In genomic region chr5:80688648-80689420, GRCh38 we compare ENCODE assay signal across 22 cellular contexts. TPM values are rescaled to one million over a fixed set of nuclear protein-coding genes. Genes with fewer than 3 reads are reported as not detected.
DNase-seq lines count a peak whose midpoint lies in the region; ATAC-seq and TF ChIP-seq lines count a peak whose summit lies in the region.
"Had no signal": no experiment of that assay in that cellular context is flagged by ENCODE, and none has a peak within 500 bp of the region (broad histone marks: within the 10 kb centered on the region; RNA-seq: fewer than 3 reads in every experiment).

No MANE protein-coding gene starts in this region.

- H3K9me3 ChIP-seq in naive thymus-derived CD4-positive, alpha-beta T cell (ENCODE audit: control insufficient read depth in 2 of 3, low read length in 3 of 3) = no peaks in the 10 kb centered on the region
- H3K9me3 ChIP-seq: A549, HAP-1, SK-N-SH had no signal

- intact Hi-C loops in activated T-helper 1 cell treated with anti-CD3 and anti-CD28 coated beads, Interleukin-12 subunit alpha, Interleukin-12 subunit beta, Interleukin-2, Interleukin-4 antibody, amounts not matched to agents 30 ng/mL and 10 ng/mL and 1 ng/mL, durations not matched to agents 14 hours and 24 hours and 36 hours (cut with micrococcal nuclease) = loop anchor here (5.0 kb wide), 1 partner anchor 248 kb away; no protein-coding TSS in a partner anchor
- intact Hi-C loops in naive thymus-derived CD4-positive, alpha-beta T cell (cut with micrococcal nuclease) = no loop called here

- H3K4me3 ChIP-seq in naive thymus-derived CD4-positive, alpha-beta T cell (ENCODE audit: low read length) = no peak overlapping the region
- no peak overlapping the region for H3K4me3 ChIP-seq in coronary artery
- H3K4me3 ChIP-seq: A549, BLaER1, HAP-1 had no signal

- H3K4me3 Mint-ChIP-seq in stimulated activated naive CD8-positive, alpha-beta T cell treated with anti-CD3 and anti-CD28 coated beads, Interleukin-15, Interleukin-2, amounts not matched to agents 100 ng/mL and 50 ng/mL, for 24 hours = no peak overlapping the region
- H3K4me3 Mint-ChIP-seq in stimulated activated naive CD8-positive, alpha-beta T cell treated with anti-CD3 and anti-CD28 coated beads, Interleukin-15, amount 100 ng/mL, for 72 hours = no peak overlapping the region
- no peak overlapping the region for H3K4me3 Mint-ChIP-seq in activated T-helper 1 cell treated with anti-CD3 and anti-CD28 coated beads, Interleukin-12 subunit alpha, Interleukin-12 subunit beta, Interleukin-2, Interleukin-4 antibody, amounts not matched to agents 30 ng/mL and 10 ng/mL and 1 ng/mL, durations not matched to agents 14 hours and 24 hours and 36 hours
- peak overlapping the region; percentile 9 to 60 (median 28) for H3K4me3 Mint-ChIP-seq in immature natural killer cell
- no peak overlapping the region for H3K4me3 Mint-ChIP-seq in naive thymus-derived CD4-positive, alpha-beta T cell

- no peaks in the 10 kb centered on the region for H3K27me3 ChIP-seq in naive thymus-derived CD4-positive, alpha-beta T cell (ENCODE audit: control insufficient read depth in 2 of 2, insufficient read depth in 2 of 2, low read length in 2 of 2)
- H3K27me3 ChIP-seq: BLaER1 had no signal

- CTCF ChIA-PET in naive thymus-derived CD4-positive, alpha-beta T cell (lab: Charles Lee) = interaction anchor here (0.9 to 1.1 kb wide), 3 partner anchors 504 to 611 kb away, joined by 3 to 6 read pairs (median 3); no protein-coding TSS in a partner anchor

- ATAC-seq in stimulated activated naive CD8-positive, alpha-beta T cell treated with anti-CD3 and anti-CD28 coated beads, Interleukin-15, amount 100 ng/mL, for 72 hours = no peak
- no peak for ATAC-seq in GM19351 (IDR thresholded peaks at IDR 0.05; ENCODE audit: unreplicated experiment)
- ATAC-seq in naive thymus-derived CD4-positive, alpha-beta T cell = no peak
- ATAC-seq in HG03565 (IDR thresholded peaks at IDR 0.05; ENCODE audit: unreplicated experiment) = no peak
- ATAC-seq: A549 had no signal

- DNase-seq in stimulated activated naive CD8-positive, alpha-beta T cell treated with anti-CD3 and anti-CD28 coated beads, Interleukin-15, amount 100 ng/mL, for 72 hours = no peak
- DNase-seq in activated T-helper 1 cell treated with anti-CD3 and anti-CD28 coated beads, Interleukin-12 subunit alpha, Interleukin-12 subunit beta, Interleukin-2, Interleukin-4 antibody, amounts not matched to agents 30 ng/mL and 10 ng/mL and 1 ng/mL, durations not matched to agents 14 hours and 24 hours and 36 hours (ENCODE audit: low spot score) = no peak
- no peak for DNase-seq in immature natural killer cell
- no peak for DNase-seq in naive thymus-derived CD4-positive, alpha-beta T cell
- DNase-seq in coronary artery (ENCODE audit: low spot score) = no peak
- DNase-seq: DMS79 treated with DMSO at 0.1 percent for 48 hours, KBM-7, MV-4-11, NCI-H1417 treated with DMSO at 0.1 percent for 48 hours, NCI-H187 treated with DMSO at 0.1 percent for 48 hours, NCI-H2227 treated with DMSO at 0.1 percent for 48 hours, NCI-H510A treated with DMSO at 0.1 percent for 48 hours, NCI-H774, RPMI8226, SHP77 treated with DMSO at 0.1 percent for 48 hours, SK-N-SH had no signal

- peaks cover 27% of the 10 kb centered on the region for H3K4me1 Mint-ChIP-seq in stimulated activated naive CD8-positive, alpha-beta T cell treated with anti-CD3 and anti-CD28 coated beads, Interleukin-15, Interleukin-2, amounts not matched to agents 100 ng/mL and 50 ng/mL, for 24 hours (ENCODE audit: low read depth)
- H3K4me1 Mint-ChIP-seq in stimulated activated naive CD8-positive, alpha-beta T cell treated with anti-CD3 and anti-CD28 coated beads, Interleukin-15, amount 100 ng/mL, for 72 hours = peaks cover 39% of the 10 kb centered on the region
- peaks cover 30% of the 10 kb centered on the region for H3K4me1 Mint-ChIP-seq in activated T-helper 1 cell treated with anti-CD3 and anti-CD28 coated beads, Interleukin-12 subunit alpha, Interleukin-12 subunit beta, Interleukin-2, Interleukin-4 antibody, amounts not matched to agents 30 ng/mL and 10 ng/mL and 1 ng/mL, durations not matched to agents 14 hours and 24 hours and 36 hours (ENCODE audit: low read depth)
- H3K4me1 Mint-ChIP-seq in immature natural killer cell = peaks cover 22 to 33% of the 10 kb centered on the region in 2 donors
- peaks cover 7 to 29% (median 10%) of the 10 kb centered on the region in 7 donors for H3K4me1 Mint-ChIP-seq in naive thymus-derived CD4-positive, alpha-beta T cell

- H3K36me3 ChIP-seq in naive thymus-derived CD4-positive, alpha-beta T cell (ENCODE audit: control insufficient read depth in 2 of 3, insufficient read depth in 3 of 3, low read length in 3 of 3) = peaks cover 0 to 3% (median 0%) of the 10 kb centered on the region in 3 experiments
- H3K36me3 ChIP-seq: HAP-1 had no signal

- POLR2A ChIA-PET in naive thymus-derived CD4-positive, alpha-beta T cell (lab: Charles Lee) = no interaction called here

- no peaks in the 10 kb centered on the region for H3K4me1 ChIP-seq in naive thymus-derived CD4-positive, alpha-beta T cell (ENCODE audit: control insufficient read depth in 2 of 2, insufficient read depth in 2 of 2, low read length in 2 of 2)
- H3K4me1 ChIP-seq: A549, BLaER1 had no signal

- H3K9me3 Mint-ChIP-seq in stimulated activated naive CD8-positive, alpha-beta T cell treated with anti-CD3 and anti-CD28 coated beads, Interleukin-15, Interleukin-2, amounts not matched to agents 100 ng/mL and 50 ng/mL, for 24 hours = no peaks in the 10 kb centered on the region
- no peaks in the 10 kb centered on the region for H3K9me3 Mint-ChIP-seq in stimulated activated naive CD8-positive, alpha-beta T cell treated with anti-CD3 and anti-CD28 coated beads, Interleukin-15, amount 100 ng/mL, for 72 hours
- H3K9me3 Mint-ChIP-seq in activated T-helper 1 cell treated with anti-CD3 and anti-CD28 coated beads, Interleukin-12 subunit alpha, Interleukin-12 subunit beta, Interleukin-2, Interleukin-4 antibody, amounts not matched to agents 30 ng/mL and 10 ng/mL and 1 ng/mL, durations not matched to agents 14 hours and 24 hours and 36 hours = no peaks in the 10 kb centered on the region
- no peaks in the 10 kb centered on the region for H3K9me3 Mint-ChIP-seq in immature natural killer cell
- H3K9me3 Mint-ChIP-seq in naive thymus-derived CD4-positive, alpha-beta T cell = no peaks in the 10 kb centered on the region

- peak overlapping the region; percentile 72 for H3K27ac Mint-ChIP-seq in stimulated activated naive CD8-positive, alpha-beta T cell treated with anti-CD3 and anti-CD28 coated beads, Interleukin-15, Interleukin-2, amounts not matched to agents 100 ng/mL and 50 ng/mL, for 24 hours
- H3K27ac Mint-ChIP-seq in stimulated activated naive CD8-positive, alpha-beta T cell treated with anti-CD3 and anti-CD28 coated beads, Interleukin-15, amount 100 ng/mL, for 72 hours = peak overlapping the region in 1 of 2 donors; percentile 0
- peak overlapping the region; percentile 50 for H3K27ac Mint-ChIP-seq in activated T-helper 1 cell treated with anti-CD3 and anti-CD28 coated beads, Interleukin-12 subunit alpha, Interleukin-12 subunit beta, Interleukin-2, Interleukin-4 antibody, amounts not matched to agents 30 ng/mL and 10 ng/mL and 1 ng/mL, durations not matched to agents 14 hours and 24 hours and 36 hours
- H3K27ac Mint-ChIP-seq in immature natural killer cell = peak overlapping the region in 4 of 6 donors; percentile 36 to 82 (median 68)
- H3K27ac Mint-ChIP-seq in naive thymus-derived CD4-positive, alpha-beta T cell = peak overlapping the region in 1 of 9 donors; percentile 3

- no peak for TF ChIP-seq CTCF in coronary artery (IDR thresholded peaks at IDR 0.05)

- peaks cover 38% of the 10 kb centered on the region for H3K36me3 Mint-ChIP-seq in stimulated activated naive CD8-positive, alpha-beta T cell treated with anti-CD3 and anti-CD28 coated beads, Interleukin-15, Interleukin-2, amounts not matched to agents 100 ng/mL and 50 ng/mL, for 24 hours (ENCODE audit: low read depth)
- H3K36me3 Mint-ChIP-seq in activated T-helper 1 cell treated with anti-CD3 and anti-CD28 coated beads, Interleukin-12 subunit alpha, Interleukin-12 subunit beta, Interleukin-2, Interleukin-4 antibody, amounts not matched to agents 30 ng/mL and 10 ng/mL and 1 ng/mL, durations not matched to agents 14 hours and 24 hours and 36 hours (ENCODE audit: low read depth) = peaks cover 20% of the 10 kb centered on the region
- peaks cover 0 to 2% (median 0%) of the 10 kb centered on the region in 3 donors for H3K36me3 Mint-ChIP-seq in immature natural killer cell
- peaks cover 0 to 23% (median 7%) of the 10 kb centered on the region in 5 donors for H3K36me3 Mint-ChIP-seq in naive thymus-derived CD4-positive, alpha-beta T cell

- H3K27me3 Mint-ChIP-seq in stimulated activated naive CD8-positive, alpha-beta T cell treated with anti-CD3 and anti-CD28 coated beads, Interleukin-15, Interleukin-2, amounts not matched to agents 100 ng/mL and 50 ng/mL, for 24 hours = no peaks in the 10 kb centered on the region
- H3K27me3 Mint-ChIP-seq in stimulated activated naive CD8-positive, alpha-beta T cell treated with anti-CD3 and anti-CD28 coated beads, Interleukin-15, amount 100 ng/mL, for 72 hours = no peaks in the 10 kb centered on the region
- H3K27me3 Mint-ChIP-seq in activated T-helper 1 cell treated with anti-CD3 and anti-CD28 coated beads, Interleukin-12 subunit alpha, Interleukin-12 subunit beta, Interleukin-2, Interleukin-4 antibody, amounts not matched to agents 30 ng/mL and 10 ng/mL and 1 ng/mL, durations not matched to agents 14 hours and 24 hours and 36 hours (ENCODE audit: insufficient read depth) = no peaks in the 10 kb centered on the region
- peaks cover 0 to 1% (median 0%) of the 10 kb centered on the region in 3 donors for H3K27me3 Mint-ChIP-seq in immature natural killer cell (ENCODE audit: low read depth in 3 of 3)
- H3K27me3 Mint-ChIP-seq in naive thymus-derived CD4-positive, alpha-beta T cell = no peaks in the 10 kb centered on the region

- H3K27ac ChIP-seq in naive thymus-derived CD4-positive, alpha-beta T cell (ENCODE audit: low read depth, low read length) = no peak overlapping the region
- H3K27ac ChIP-seq in coronary artery = no peak overlapping the region
- H3K27ac ChIP-seq: A549, BLaER1 had no signal

RNA-seq across cellular contexts. Expression of gene DHFR, which starts 34.1 kb away (rescaled TPM):
- total RNA-seq in activated T-helper 1 cell treated with anti-CD3 and anti-CD28 coated beads, Interleukin-12 subunit alpha, Interleukin-12 subunit beta, Interleukin-2, Interleukin-4 antibody, amounts not matched to agents 30 ng/mL and 10 ng/mL and 1 ng/mL, durations not matched to agents 14 hours and 24 hours and 36 hours = 55.9 and 60.3 TPM in 2 replicates
- 1 to 10 TPM; 3.2 to 5.9 (median 3.3) TPM for polyA plus RNA-seq in immature natural killer cell
- 10 to 100 TPM in 3 of 5 experiments, 1 to 10 TPM in 2; 6.9 to 68.9 (median 17.0) TPM for total RNA-seq in naive thymus-derived CD4-positive, alpha-beta T cell
- polyA plus RNA-seq in naive thymus-derived CD4-positive, alpha-beta T cell = 1 to 10 TPM; 1.2 to 2.5 TPM

RNA-seq across cellular contexts. Expression of gene MSH3, which starts 34.4 kb away (rescaled TPM):
- 20.2 and 20.7 TPM in 2 replicates for total RNA-seq in activated T-helper 1 cell treated with anti-CD3 and anti-CD28 coated beads, Interleukin-12 subunit alpha, Interleukin-12 subunit beta, Interleukin-2, Interleukin-4 antibody, amounts not matched to agents 30 ng/mL and 10 ng/mL and 1 ng/mL, durations not matched to agents 14 hours and 24 hours and 36 hours
- 10 to 100 TPM in 2 of 3 donors, 1 to 10 TPM in 1; 5.6 to 13.7 (median 10.3) TPM for polyA plus RNA-seq in immature natural killer cell
- total RNA-seq in naive thymus-derived CD4-positive, alpha-beta T cell = 10 to 100 TPM; 12.0 to 20.9 (median 16.7) TPM
- polyA plus RNA-seq in naive thymus-derived CD4-positive, alpha-beta T cell = 10 to 100 TPM; 10.5 to 13.0 TPM

Comparison
In these comparisons a context has a peak if more than half of its experiments do, and no peak if none do; other contexts are left out.
1. H3K4me3 Mint-ChIP-seq: peak in immature natural killer cell (5 of 5); none in stimulated activated naive CD8-positive, alpha-beta T cell treated with anti-CD3 and anti-CD28 coated beads, Interleukin-15, Interleukin-2, amounts not matched to agents 100 ng/mL and 50 ng/mL, for 24 hours (single experiment), stimulated activated naive CD8-positive, alpha-beta T cell treated with anti-CD3 and anti-CD28 coated beads, Interleukin-15, amount 100 ng/mL, for 72 hours (0 of 2), activated T-helper 1 cell treated with anti-CD3 and anti-CD28 coated beads, Interleukin-12 subunit alpha, Interleukin-12 subunit beta, Interleukin-2, Interleukin-4 antibody, amounts not matched to agents 30 ng/mL and 10 ng/mL and 1 ng/mL, durations not matched to agents 14 hours and 24 hours and 36 hours (single experiment) and naive thymus-derived CD4-positive, alpha-beta T cell (0 of 10).